ENCODE assay signal across 7 cellular contexts in the genomic region with DNA sequence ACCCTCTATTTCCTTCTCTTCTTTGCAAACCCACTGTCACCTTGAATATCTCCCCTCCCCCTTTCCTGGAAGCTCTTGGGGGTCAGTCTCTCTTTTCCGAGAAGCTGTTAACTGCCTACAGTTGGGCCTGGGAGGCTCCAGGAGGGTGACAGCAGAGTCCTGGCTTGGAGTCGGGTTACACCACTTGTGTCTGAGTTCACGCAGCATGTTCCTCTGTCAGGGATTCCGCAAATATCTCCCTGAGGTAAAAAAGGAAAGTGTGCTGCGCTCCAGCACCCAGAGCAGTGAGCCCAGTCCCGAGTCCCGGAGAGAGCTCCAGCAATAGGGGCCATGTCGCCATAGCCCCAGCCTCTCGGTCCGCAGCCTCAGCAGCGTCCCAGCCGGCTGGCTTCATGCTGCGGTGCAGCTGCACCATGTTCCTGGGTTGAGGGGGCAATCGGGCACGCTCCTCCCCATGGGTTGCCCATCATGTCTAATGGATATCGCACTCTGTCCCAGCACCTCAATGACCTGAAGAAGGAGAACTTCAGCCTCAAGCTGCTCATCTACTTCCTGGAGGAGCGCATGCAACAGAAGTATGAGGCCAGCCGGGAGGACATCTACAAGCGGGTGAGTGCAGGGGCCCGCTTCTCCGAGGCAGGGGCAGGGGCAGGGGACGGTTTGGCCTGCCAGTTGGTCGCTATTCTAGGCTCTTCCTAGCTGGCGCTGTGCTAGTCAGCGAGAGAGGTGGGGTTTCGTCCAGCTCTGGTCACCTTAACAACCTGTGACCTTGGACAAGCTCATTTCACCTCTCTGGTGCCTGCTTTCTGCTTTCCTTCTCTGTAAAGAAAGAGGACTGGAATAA.
DNase-seq lines count a peak whose midpoint lies in the region; ATAC-seq, FAIRE-seq and TF ChIP-seq lines count a peak whose summit lies in the region.
"Not testable (repeated sequence)": the region's sequence is repeated elsewhere in the genome, so short reads cannot be mapped to it uniquely, and the experiment has no call there.

No MANE protein-coding gene starts in this region.

- H3K27me3 ChIP-seq in DND-41 (ENCODE audit: insufficient read depth, low read length, poor library complexity); K562 (ENCODE audit: control insufficient read depth in 2 of 2, insufficient read depth in 2 of 2, low read length in 2 of 2); heart left ventricle; left lung; psoas muscle (ENCODE audit: insufficient read depth in 3 of 3, low read length in 2 of 3); upper lobe of right lung: not testable (repeated sequence)

- BruUV-seq in K562 (replicated peaks; lab: Mats Ljungman, UMichigan), result TSS peak; percentile 98

- not testable (repeated sequence) for FAIRE-seq in K562 (lab: Jason Lieb, UNC)

- POLR2A ChIA-PET in K562 (lab: Yijun Ruan, JAX), result not testable (repeated sequence)

- H3K9ac ChIP-seq in DND-41 (ENCODE audit: low read depth, low read length); K562 (ENCODE audit: insufficient read depth in 1 of 2, low read depth in 2 of 2, low read length in 2 of 2): not testable (repeated sequence)

- H2AFZ ChIP-seq in DND-41 (ENCODE audit: low read depth, low read length); K562 (ENCODE audit: low read depth, low read length): not testable (repeated sequence)

- not testable (repeated sequence) for TF ChIP-seq POLR2A in K562 (conservative IDR thresholded peaks at IDR 0.05); heart left ventricle (IDR thresholded peaks at IDR 0.05)

- intact Hi-C loops in K562 (cut with micrococcal nuclease); heart left ventricle (cut with DNase I); left ventricle myocardium superior (cut with micrococcal nuclease); left lung (cut with DNase I); psoas muscle (cut with DNase I); upper lobe of right lung (cut with DNase I): not testable (repeated sequence)

- not testable (repeated sequence) for H3K27ac ChIP-seq in DND-41 (ENCODE audit: low read length); K562 (ENCODE audit: extremely low read depth, low read depth, low read length); heart left ventricle; left lung; psoas muscle; upper lobe of right lung

- not testable (repeated sequence) for H3K4me1 ChIP-seq in DND-41 (ENCODE audit: insufficient read depth, low read length); K562 (replicated peaks in 1 of 2; ENCODE audit: control insufficient read depth in 2 of 2, insufficient read depth in 2 of 2, low read length in 2 of 2); heart left ventricle; left lung; psoas muscle; upper lobe of right lung

- TF ChIP-seq RAD21 in K562 (CRISPR knock-in tag; conservative IDR thresholded peaks at IDR 0.05 in 1 of 2, IDR thresholded peaks at IDR 0.05 in 1 of 2), result not testable (repeated sequence)

- H3K4me2 ChIP-seq in DND-41 (ENCODE audit: insufficient read depth, low read length); K562 (ENCODE audit: insufficient read depth, low read length): not testable (repeated sequence)

- H3K36me3 ChIP-seq in DND-41 (ENCODE audit: insufficient read depth, low read length); K562 (ENCODE audit: control insufficient read depth, insufficient read depth, low read length); heart left ventricle; left lung; psoas muscle (ENCODE audit: insufficient read depth in 1 of 2, low read depth in 1 of 2); upper lobe of right lung: not testable (repeated sequence)

- ATAC-seq in DND-41 (ENCODE audit: insufficient read depth, low read depth) (peak; percentile 60), K562 (peak; percentile 78), heart left ventricle (peak; percentile 84 to 89 (median 88)), left ventricle myocardium superior (peak; percentile 87), left lung (peak; percentile 36), psoas muscle (peak; percentile 79 to 85 (median 82)), upper lobe of right lung (peak; percentile 25)

- TF ChIP-seq CTCF in DND-41 (IDR thresholded peaks at IDR 0.05; ENCODE audit: borderline replicate concordance, extremely low read depth, low read length, poor library complexity, severe bottlenecking); K562 (IDR thresholded peaks at IDR 0.05 in 2 of 3, conservative IDR thresholded peaks at IDR 0.05 in 1 of 3; ENCODE audit: insufficient read depth in 2 of 3, low read depth in 1 of 3, low read length in 3 of 3); heart left ventricle (IDR thresholded peaks at IDR 0.05); left lung (IDR thresholded peaks at IDR 0.05); psoas muscle (IDR thresholded peaks at IDR 0.05); upper lobe of right lung (IDR thresholded peaks at IDR 0.05): not testable (repeated sequence)

- CTCF ChIA-PET in K562 (lab: Yijun Ruan, JAX; ENCODE audit: low intra/inter-chr PET ratio), result not testable (repeated sequence)

- H3K4me3 ChIP-seq in DND-41 (ENCODE audit: low read depth in 1 of 2, low read length in 2 of 2); K562; heart left ventricle; left lung; psoas muscle; upper lobe of right lung: not testable (repeated sequence)

- H3K79me2 ChIP-seq in DND-41 (ENCODE audit: insufficient read depth, low read length); K562 (ENCODE audit: control insufficient read depth, insufficient read depth, low read length): not testable (repeated sequence)

- not testable (repeated sequence) for H3K9me1 ChIP-seq in K562 (ENCODE audit: control insufficient read depth, insufficient read depth, low read length)

- not testable (repeated sequence) for H4K20me1 ChIP-seq in DND-41 (ENCODE audit: insufficient read depth, low read length); K562 (replicated peaks; ENCODE audit: control insufficient read depth, insufficient read depth, low read length)

- not testable (repeated sequence) for H3K9me3 ChIP-seq in DND-41 (ENCODE audit: insufficient read depth, low read length, severe bottlenecking); K562 (replicated peaks; ENCODE audit: control insufficient read depth, insufficient read depth, low read depth, low read length); heart left ventricle; left lung; psoas muscle; upper lobe of right lung

- WGBS in K562 (ENCODE audit: insufficient coverage, low coverage, missing lambda C conversion rate), result no CpG with 5 or more reads among the region's 26 CpGs
- WGBS in heart left ventricle, 4 donors, result no CpG with 5 or more reads among the region's 26 CpGs
- WGBS in psoas muscle, 3 donors, result no CpG with 5 or more reads among the region's 26 CpGs

- TF ChIP-seq EP300 in K562 (IDR thresholded peaks at IDR 0.05; ENCODE audit: low read length), result not testable (repeated sequence)

- not testable (repeated sequence) for DNase-seq in DND-41; K562 (ENCODE audit: extremely low read depth in 1 of 4, low spot score in 3 of 4); heart left ventricle; left ventricle myocardium superior; left lung; psoas muscle; upper lobe of right lung

- in situ Hi-C loops in K562 (cut with MboI), result not testable (repeated sequence)

Comparison
In these comparisons a context has a peak if more than half of its experiments do, and no peak if none do; other contexts are left out.
1. ATAC-seq: peak in every context shown above with its lines; median percentile 88 in heart left ventricle; 87 in left ventricle myocardium superior; 82 in psoas muscle; 78 in K562; 60 in DND-41; 36 in left lung; 25 in upper lobe of right lung.